In the genomic region with DNA sequence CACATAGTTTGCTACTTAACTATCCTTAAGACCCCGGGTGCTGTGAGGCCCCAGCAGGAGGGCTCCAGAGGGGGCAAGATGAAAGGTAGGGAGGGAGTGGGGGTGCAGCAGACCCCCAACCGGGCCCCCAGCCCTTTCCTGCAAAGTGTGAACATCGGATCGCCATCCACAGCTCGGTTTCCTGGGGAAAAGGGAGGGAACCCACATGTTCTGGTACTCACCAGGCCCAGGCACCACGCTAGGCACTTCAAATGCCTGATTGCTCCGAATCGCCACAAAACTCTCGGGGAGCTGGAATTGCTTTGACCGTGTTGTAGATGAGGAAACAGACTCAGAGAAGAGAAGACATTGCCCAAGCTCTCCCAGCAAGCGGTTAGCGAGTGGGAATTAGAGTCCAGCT, we compare ENCODE assay signal across 18 cellular contexts.
"Had no signal": no experiment of that assay in that cellular context is flagged by ENCODE, and none has a peak within 500 bp of the region (broad histone marks: within the 10 kb centered on the region; RNA-seq: fewer than 3 reads in every experiment).

No MANE protein-coding gene starts in this region.

- FAIRE-seq: colon, endometrium, keratinocyte, TTC549 had no signal

- H3K9me3 Mint-ChIP-seq: activated B cell treated with CpG ODN at 0.5 μM for 24 hours; activated naive CD4-positive, alpha-beta T cell treated with anti-CD3 and anti-CD28 coated beads, Interleukin-2, amount 50 U/mL, for 72 hours; natural killer cell treated with Interleukin-12 subunit alpha and Interleukin-12 subunit beta and Interleukin-15 and Interleukin-18, amount 100 ng/mL, for 72 hours had no signal

- H3K36me3 ChIP-seq: left ventricle myocardium inferior, thyroid gland, vagina had no signal

- H3K27ac ChIP-seq: left ventricle myocardium inferior, psoas muscle, thyroid gland, vagina had no signal

- H3K27me3 ChIP-seq: thyroid gland, vagina had no signal

- DNase-seq: activated B cell treated with CpG ODN at 0.5 μM for 24 hours; activated CD4-positive, alpha-beta T cell treated with anti-CD3 and anti-CD28 coated beads for 48 hours; activated gamma-delta T cell; activated T-cell treated with anti-CD3 and anti-CD28 coated beads, Interleukin-2, amount 50 U/mL, for 48 hours; left ventricle myocardium inferior; mesenchymal stem cell; psoas muscle; stimulated activated CD4-positive, alpha-beta T cell treated with anti-CD3 and anti-CD28 coated beads, Interleukin-12 subunit alpha, Interleukin-12 subunit beta, amount 100 ng/mL, for 4 hours; stimulated activated CD4-positive, alpha-beta T cell treated with anti-CD3 and anti-CD28 coated beads, Interleukin-2, amount 100 ng/mL, for 24 hours; T-helper 17 cell; thyroid gland had no signal

- H3K4me3 ChIP-seq: left ventricle myocardium inferior, psoas muscle, thyroid gland, vagina had no signal

- H3K27ac Mint-ChIP-seq: activated B cell treated with CpG ODN at 0.5 μM for 24 hours; activated naive CD4-positive, alpha-beta T cell treated with anti-CD3 and anti-CD28 coated beads, Interleukin-2, amount 50 U/mL, for 72 hours; natural killer cell treated with Interleukin-12 subunit alpha and Interleukin-12 subunit beta and Interleukin-15 and Interleukin-18, amount 100 ng/mL, for 72 hours; T-helper 17 cell had no signal

- H3K4me1 Mint-ChIP-seq: T-helper 17 cell had no signal

- H3K4me1 ChIP-seq: left ventricle myocardium inferior, psoas muscle, vagina had no signal

- H3K4me3 Mint-ChIP-seq: activated B cell treated with CpG ODN at 0.5 μM for 24 hours; natural killer cell treated with Interleukin-12 subunit alpha and Interleukin-12 subunit beta and Interleukin-15 and Interleukin-18, amount 100 ng/mL, for 72 hours; T-helper 17 cell had no signal

- H3K36me3 Mint-ChIP-seq: activated naive CD4-positive, alpha-beta T cell treated with anti-CD3 and anti-CD28 coated beads, Interleukin-2, amount 50 U/mL, for 72 hours; natural killer cell treated with Interleukin-12 subunit alpha and Interleukin-12 subunit beta and Interleukin-15 and Interleukin-18, amount 100 ng/mL, for 72 hours had no signal

- H3K9me3 ChIP-seq: left ventricle myocardium inferior, psoas muscle, thyroid gland, vagina had no signal
